ENCODE assay signal across 8 cellular contexts in the genomic region with DNA sequence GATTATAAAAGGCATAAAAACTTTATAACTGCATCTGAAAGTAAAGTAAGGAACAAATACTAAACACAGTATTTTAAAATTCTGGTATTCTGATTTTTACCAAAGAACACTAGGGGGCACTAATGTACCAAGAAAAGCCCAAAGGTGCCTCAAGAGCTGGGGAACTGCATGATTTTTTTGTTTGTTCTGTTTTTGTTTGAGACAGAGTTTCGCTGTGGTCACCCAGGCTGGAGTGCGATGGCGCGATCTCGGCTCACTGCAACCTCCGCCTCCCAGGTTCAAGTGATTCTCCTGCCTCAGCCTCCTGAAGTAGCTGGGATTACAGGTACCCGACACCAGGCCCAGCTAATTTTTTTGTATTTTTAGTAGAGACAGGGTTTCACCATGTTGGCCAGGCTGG. TPM values are rescaled to one million over a fixed set of nuclear protein-coding genes. Genes with fewer than 3 reads are reported as not detected.
DNase-seq lines count a peak whose midpoint lies in the region; ATAC-seq, FAIRE-seq and TF ChIP-seq lines count a peak whose summit lies in the region.
"Not testable (repeated sequence)": the region's sequence is repeated elsewhere in the genome, so short reads cannot be mapped to it uniquely, and the experiment has no call there.

No MANE protein-coding gene starts in this region.

- H3K4me1 Mint-ChIP-seq in activated CD4-positive, alpha-beta T cell treated with anti-CD3 and anti-CD28 coated beads, Interleukin-2, amount 10 ng/mL, durations not matched to agents 7 days and 5 days; stimulated activated naive CD8-positive, alpha-beta T cell treated with anti-CD3 and anti-CD28 coated beads, Interleukin-15, amount 100 ng/mL, for 72 hours: not testable (repeated sequence)

- not testable (repeated sequence) for H3K4me1 ChIP-seq in lower lobe of right lung

- not testable (repeated sequence) for H3K27me3 Mint-ChIP-seq in activated CD4-positive, alpha-beta T cell treated with anti-CD3 and anti-CD28 coated beads, Interleukin-2, amount 10 ng/mL, durations not matched to agents 7 days and 5 days; stimulated activated naive CD8-positive, alpha-beta T cell treated with anti-CD3 and anti-CD28 coated beads, Interleukin-15, amount 100 ng/mL, for 72 hours

- POLR2A ChIA-PET in activated CD4-positive, alpha-beta T cell treated with anti-CD3 and anti-CD28 coated beads, Interleukin-2, amount 10 ng/mL, durations not matched to agents 7 days and 5 days (lab: Charles Lee): not testable (repeated sequence)

- TF ChIP-seq CTCF in epithelial cell of esophagus (IDR thresholded peaks at IDR 0.05; ENCODE audit: insufficient read depth, low read depth, low read length, missing control alignments) (peak; percentile 49), lower lobe of right lung (IDR thresholded peaks at IDR 0.05) (peak; percentile 75)

- H3K36me3 ChIP-seq in lower lobe of right lung: not testable (repeated sequence)

- not testable (repeated sequence) for H3K9me3 Mint-ChIP-seq in activated CD4-positive, alpha-beta T cell treated with anti-CD3 and anti-CD28 coated beads, Interleukin-2, amount 10 ng/mL, durations not matched to agents 7 days and 5 days; stimulated activated naive CD8-positive, alpha-beta T cell treated with anti-CD3 and anti-CD28 coated beads, Interleukin-15, amount 100 ng/mL, for 72 hours

- not testable (repeated sequence) for H3K9me3 ChIP-seq in lower lobe of right lung

- CTCF ChIA-PET in activated CD4-positive, alpha-beta T cell treated with anti-CD3 and anti-CD28 coated beads, Interleukin-2, amount 10 ng/mL, durations not matched to agents 7 days and 5 days (lab: Charles Lee): interaction anchor here (0.8 to 2.8 kb wide), 5 partner anchors 9 to 132 kb away, joined by 3 to 31 read pairs (median 3); no protein-coding TSS in a partner anchor

- ATAC-seq in GM19467 (IDR thresholded peaks at IDR 0.05; ENCODE audit: unreplicated experiment) (peak; percentile 80), lower lobe of right lung (peak; percentile 82 to 85)
- ATAC-seq in stimulated activated naive CD8-positive, alpha-beta T cell treated with anti-CD3 and anti-CD28 coated beads, Interleukin-15, amount 100 ng/mL, for 72 hours: peak; percentile 37

- not testable (repeated sequence) for H3K4me3 Mint-ChIP-seq in activated CD4-positive, alpha-beta T cell treated with anti-CD3 and anti-CD28 coated beads, Interleukin-2, amount 10 ng/mL, durations not matched to agents 7 days and 5 days; stimulated activated naive CD8-positive, alpha-beta T cell treated with anti-CD3 and anti-CD28 coated beads, Interleukin-15, amount 100 ng/mL, for 72 hours

- not testable (repeated sequence) for H3K27ac Mint-ChIP-seq in activated CD4-positive, alpha-beta T cell treated with anti-CD3 and anti-CD28 coated beads, Interleukin-2, amount 10 ng/mL, durations not matched to agents 7 days and 5 days; stimulated activated naive CD8-positive, alpha-beta T cell treated with anti-CD3 and anti-CD28 coated beads, Interleukin-15, amount 100 ng/mL, for 72 hours

- FAIRE-seq in HTR-8/SVneo (lab: Jason Lieb, UNC): not testable (repeated sequence)

- not testable (repeated sequence) for H3K4me3 ChIP-seq in epithelial cell of esophagus (ENCODE audit: low read length); lower lobe of right lung

- H3K27ac ChIP-seq in lower lobe of right lung: not testable (repeated sequence)

- DNase-seq in DMS 273 treated with DMSO at 0.1 percent for 48 hours (lab: John Stamatoyannopoulos, UW): peak; percentile 35
- peak; percentile 33 for DNase-seq in HTR-8/SVneo (ENCODE audit: insufficient read length, low spot score)
- DNase-seq in NCI-H774 (lab: John Stamatoyannopoulos, UW): peak; percentile 57
- peak; percentile 33 for DNase-seq in activated CD4-positive, alpha-beta T cell treated with anti-CD3 and anti-CD28 coated beads, Interleukin-2, amount 10 ng/mL, durations not matched to agents 7 days and 5 days
- peak; percentile 59 for DNase-seq in epithelial cell of esophagus (ENCODE audit: low read depth)
- not testable (repeated sequence) for DNase-seq in lower lobe of right lung
- peak in 1 of 2 donors; percentile 16 for DNase-seq in stimulated activated naive CD8-positive, alpha-beta T cell treated with anti-CD3 and anti-CD28 coated beads, Interleukin-15, amount 100 ng/mL, for 72 hours

- H3K27me3 ChIP-seq in lower lobe of right lung (ENCODE audit: low read depth): not testable (repeated sequence)

- intact Hi-C loops in lower lobe of right lung (cut with DNase I): loop anchor here (5.0 kb wide), 1 partner anchor 128 kb away; no protein-coding TSS in a partner anchor

- not testable (repeated sequence) for H3K36me3 Mint-ChIP-seq in activated CD4-positive, alpha-beta T cell treated with anti-CD3 and anti-CD28 coated beads, Interleukin-2, amount 10 ng/mL, durations not matched to agents 7 days and 5 days (ENCODE audit: low read depth)

RNA-seq across cellular contexts. Expression of a gene that starts 37.8 kb away (rescaled TPM):
- total RNA-seq in activated CD4-positive, alpha-beta T cell treated with anti-CD3 and anti-CD28 coated beads, Interleukin-2, amount 10 ng/mL, durations not matched to agents 7 days and 5 days: 1 to 10 TPM in 1 of 2 experiments, under 1 TPM in 1; 1.00 to 1.4 TPM
- total RNA-seq in lower lobe of right lung: 50.6 TPM

Comparison
In these comparisons a context has a peak if more than half of its experiments do, and no peak if none do; other contexts are left out.
1. RNA of a gene that starts 37.8 kb away (total RNA-seq): 50.6 TPM in lower lobe of right lung (single experiment); 1.00 to 1.4 TPM in activated CD4-positive, alpha-beta T cell treated with anti-CD3 and anti-CD28 coated beads, Interleukin-2, amount 10 ng/mL, durations not matched to agents 7 days and 5 days; every median in the first group is over 10 times any median in the second.
2. Peak in every context shown above with its lines, with median percentiles within 50 percentile points of each other: ATAC-seq.